Comparison of ENCODE assay signal across 26 cellular contexts in the genomic region with DNA sequence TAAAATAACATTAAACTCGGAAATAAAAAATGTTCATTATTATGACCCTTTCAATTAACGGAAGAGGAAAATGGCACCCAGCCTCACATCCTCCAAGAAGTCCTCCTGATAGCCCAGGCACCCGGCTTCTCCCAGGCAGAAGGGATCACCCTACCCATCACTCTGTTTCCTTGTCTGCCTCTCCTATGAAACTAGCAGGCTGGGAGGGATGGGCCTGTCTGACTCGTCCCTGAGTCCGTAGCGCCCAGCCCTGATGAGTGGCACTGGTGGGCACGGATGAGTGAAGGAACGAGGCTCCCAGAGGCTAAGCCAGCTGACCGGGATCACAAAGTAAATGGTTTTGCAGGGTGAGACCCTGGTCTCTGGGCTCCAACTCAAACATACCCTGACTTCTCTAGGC.
"Had no signal": no experiment of that assay in that cellular context is flagged by ENCODE, and none has a peak within 500 bp of the region (broad histone marks: within the 10 kb centered on the region; RNA-seq: fewer than 3 reads in every experiment).

No MANE protein-coding gene starts in this region.

- DNase-seq: activated CD4-positive, alpha-beta memory T cell treated with anti-CD3 and anti-CD28 coated beads, Interleukin-2, amount 10 ng/mL, durations not matched to agents 7 days and 5 days; activated CD4-positive, alpha-beta T cell treated with anti-CD3 and anti-CD28 coated beads for 1 hour; activated CD4-positive, alpha-beta T cell treated with anti-CD3 and anti-CD28 coated beads, Interleukin-2, amount 10 ng/mL, durations not matched to agents 7 days and 5 days; activated CD8-positive, alpha-beta memory T cell treated with anti-CD3 and anti-CD28 coated beads, Interleukin-2, amount 50 U/mL, for 48 hours; activated gamma-delta T cell treated with Interleukin-2 at 50 U/mL for 16 hours; activated T-cell treated with anti-CD3 and anti-CD28 coated beads, Interleukin-2, amount 50 U/mL, for 24 hours; dermis blood vessel endothelial cell; effector CD8-positive, alpha-beta T cell; foreskin fibroblast; heart right ventricle; kidney glomerular epithelial cell; left lung; ovary; sigmoid colon; stimulated activated CD4-positive, alpha-beta T cell treated with anti-CD3 and anti-CD28 coated beads, Interleukin-1b, Interleukin-23, amount 100 ng/mL, for 48 hours; stimulated activated CD4-positive, alpha-beta T cell treated with anti-CD3 and anti-CD28 coated beads, Interleukin-4, amount 100 ng/mL, for 4 hours; stimulated activated CD8-positive, alpha-beta memory T cell treated with anti-CD3 and anti-CD28 coated beads, Interleukin-4, amount 100 ng/mL, for 48 hours; stimulated activated naive CD8-positive, alpha-beta T cell treated with anti-CD3 and anti-CD28 coated beads, Interleukin-15, amount 100 ng/mL, for 72 hours; T-helper 2 cell; upper lobe of left lung had no signal

- H3K9me3 ChIP-seq: heart right ventricle, left lung, mucosa of descending colon, neutrophil, ovary, sigmoid colon, upper lobe of left lung, vagina had no signal

- H3K27me3 ChIP-seq: heart right ventricle, left lung, neutrophil, ovary, sigmoid colon, upper lobe of left lung, vagina had no signal

- H3K4me3 ChIP-seq: heart right ventricle, left lung, mucosa of descending colon, ovary, sigmoid colon, smooth muscle cell, upper lobe of left lung, vagina had no signal

- ATAC-seq: left lung; mucosa of descending colon; stimulated activated memory B cell treated with anti-CD40 and anti-IgM and Interleukin-4, amounts not matched to agents 10 μg/mL and 1 μg/mL and 100 μg/mL, for 72 hours; stimulated activated naive CD8-positive, alpha-beta T cell treated with anti-CD3 and anti-CD28 coated beads, Interleukin-15, amount 100 ng/mL, for 72 hours; WTC11 had no signal

- H3K36me3 ChIP-seq: heart right ventricle, left lung, neutrophil, ovary, sigmoid colon, upper lobe of left lung, vagina had no signal

- H3K27ac ChIP-seq: left lung, neutrophil, ovary, sigmoid colon, vagina had no signal

- H3K4me1 ChIP-seq: sigmoid colon had no signal
